ENCODE assay signal across 11 cellular contexts in genomic region chr11:108453207-108453835, GRCh38. TPM values are rescaled to one million over a fixed set of nuclear protein-coding genes. Genes with fewer than 3 reads are reported as not detected.
"Had no signal": no experiment of that assay in that cellular context is flagged by ENCODE, and none has a peak within 500 bp of the region (broad histone marks: within the 10 kb centered on the region; RNA-seq: fewer than 3 reads in every experiment).

No MANE protein-coding gene starts in this region.

- H2AFZ ChIP-seq: GM23248, GM23338 had no signal

- H3K9ac ChIP-seq: GM23248 had no signal

- H3K27ac ChIP-seq: GM23248 had no signal

- H3K4me3 ChIP-seq: GM23248, GM23338, HAP-1 had no signal

- H3K9me3 ChIP-seq: HAP-1 had no signal

- H3K36me3 ChIP-seq: HAP-1 had no signal

- H3K4me1 ChIP-seq: HAP-1 had no signal

- H3K4me2 ChIP-seq: GM23338 had no signal

- DNase-seq: GM23248, GOT3, H7, H9, HCEC 1CT, HFFc6 had no signal

- ATAC-seq: GM23338, HCT116 had no signal

- FAIRE-seq: H1, H54 had no signal

RNA-seq across cellular contexts. Expression of gene C11orf65, which starts 14.0 kb away (rescaled TPM):
- total RNA-seq: GM23248 had no signal
